8 cellular contexts compared by ENCODE assay signal in genomic region chr6:25280617-25280990, GRCh38. TPM values are rescaled to one million over a fixed set of nuclear protein-coding genes. Genes with fewer than 3 reads are reported as not detected.
DNase-seq lines count a peak whose midpoint lies in the region; ATAC-seq, FAIRE-seq and TF ChIP-seq lines count a peak whose summit lies in the region.

No MANE protein-coding gene starts in this region.

- peaks cover 4 to 11% (median 11%) of the 10 kb centered on the region in 3 donors for H3K4me1 ChIP-seq in pancreas

- no peaks in the 10 kb centered on the region for H3K27me3 ChIP-seq in pancreas

- H3K9me3 ChIP-seq in pancreas: no peaks in the 10 kb centered on the region

- no peaks in the 10 kb centered on the region for H3K36me3 ChIP-seq in pancreas

- H3K4me3 ChIP-seq in epithelial cell of proximal tubule (ENCODE audit: low read depth, low read length) (peak overlapping the region; percentile 99), pancreas (peak overlapping the region in 3 of 4 donors; percentile 59 to 94 (median 77))

- intact Hi-C loops in pancreas (cut with DNase I): no loop called here

- WGBS in pancreas, 2 donors: 5% methylated on average over 6 of the region's 6 CpGs

- DNase-seq in G401 (ENCODE audit: low spot score): peak; percentile 56
- peak; percentile 36 for DNase-seq in NCI-H748 treated with DMSO at 0.1 percent for 48 hours (lab: John Stamatoyannopoulos, UW)
- DNase-seq in epithelial cell of proximal tubule (ENCODE audit: low read depth): no peak
- peak in 1 of 6 donors; percentile 15 for DNase-seq in pancreas
- no peak for DNase-seq in NCI-H82 treated with DMSO at 0.1 percent for 48 hours (lab: John Stamatoyannopoulos, UW; ENCODE audit: unreplicated experiment)
- DNase-seq in activated CD4-positive, CD25-positive, alpha-beta regulatory T cell treated with anti-CD3 and anti-CD28 coated beads, Interleukin-2, amount 50 U/mL, for 72 hours: no peak
- DNase-seq in iPS-NIHi11 (ENCODE audit: low spot score): no peak
- no peak for DNase-seq in OCI-M2 (lab: John Stamatoyannopoulos, UW; ENCODE audit: unreplicated experiment)

- no peak for FAIRE-seq in pancreas (lab: Jason Lieb, UNC)

- in situ Hi-C loops in G401 (cut with HindIII; ENCODE audit: low sequenced_read_pairs): no loop called here

- no peak for TF ChIP-seq CTCF in epithelial cell of proximal tubule (conservative IDR thresholded peaks at IDR 0.05; ENCODE audit: low read depth, low read length)
- no peak for TF ChIP-seq CTCF in pancreas (IDR thresholded peaks at IDR 0.05)

- ATAC-seq in pancreas: peak in 3 of 4 donors; percentile 3 to 15 (median 3)

- H3K27ac ChIP-seq in pancreas: peak overlapping the region in 2 of 4 donors; percentile 71 to 83

RNA-seq across cellular contexts. Expression of gene CARMIL1, which starts 1.4 kb away (rescaled TPM):
- 0.20 and 0.37 TPM in 2 replicates for total RNA-seq in G401 (2014; rRNA removed; shearing (Covaris generic))
- 27.7 and 29.6 TPM in 2 replicates for total RNA-seq in epithelial cell of proximal tubule
- 1 to 10 TPM; 6.3 to 9.4 (median 7.8) TPM for total RNA-seq in pancreas
- 1 to 10 TPM; 5.9 to 8.8 TPM for polyA plus RNA-seq in pancreas

Comparison
In these comparisons a context has a peak if more than half of its experiments do, and no peak if none do; other contexts are left out.
1. DNase-seq: peak in G401 (single experiment) and NCI-H748 treated with DMSO at 0.1 percent for 48 hours (single experiment); none in epithelial cell of proximal tubule (single experiment), NCI-H82 treated with DMSO at 0.1 percent for 48 hours (single experiment), activated CD4-positive, CD25-positive, alpha-beta regulatory T cell treated with anti-CD3 and anti-CD28 coated beads, Interleukin-2, amount 50 U/mL, for 72 hours (single experiment), iPS-NIHi11 (single experiment) and OCI-M2 (single experiment).